2 cellular contexts compared by ENCODE assay signal in the genomic region with DNA sequence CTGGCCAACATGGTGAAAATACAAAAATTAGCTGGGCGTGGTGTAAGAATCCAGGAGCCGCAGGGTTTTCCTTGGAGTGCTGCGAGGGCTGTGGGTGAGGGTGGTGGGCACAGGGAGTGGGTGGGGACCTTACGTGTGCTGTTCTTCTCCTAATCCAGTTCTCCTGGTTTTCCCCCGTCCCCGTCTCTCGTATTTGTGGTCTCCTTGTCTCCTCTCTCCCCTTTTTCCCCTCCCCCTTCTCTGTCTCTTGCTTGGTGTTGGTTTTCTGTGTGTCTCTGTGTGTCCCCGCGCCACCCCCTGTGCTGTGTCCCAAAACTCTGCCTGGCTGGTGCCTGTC.
TF ChIP-seq lines count a peak whose summit lies in the region.

No MANE protein-coding gene starts in this region.

TF ChIP-seq in SK-N-SH, 30 proteins besides CTCF, POLR2A, EP300 and RAD21:
- TF ChIP-seq, protein P1, sequence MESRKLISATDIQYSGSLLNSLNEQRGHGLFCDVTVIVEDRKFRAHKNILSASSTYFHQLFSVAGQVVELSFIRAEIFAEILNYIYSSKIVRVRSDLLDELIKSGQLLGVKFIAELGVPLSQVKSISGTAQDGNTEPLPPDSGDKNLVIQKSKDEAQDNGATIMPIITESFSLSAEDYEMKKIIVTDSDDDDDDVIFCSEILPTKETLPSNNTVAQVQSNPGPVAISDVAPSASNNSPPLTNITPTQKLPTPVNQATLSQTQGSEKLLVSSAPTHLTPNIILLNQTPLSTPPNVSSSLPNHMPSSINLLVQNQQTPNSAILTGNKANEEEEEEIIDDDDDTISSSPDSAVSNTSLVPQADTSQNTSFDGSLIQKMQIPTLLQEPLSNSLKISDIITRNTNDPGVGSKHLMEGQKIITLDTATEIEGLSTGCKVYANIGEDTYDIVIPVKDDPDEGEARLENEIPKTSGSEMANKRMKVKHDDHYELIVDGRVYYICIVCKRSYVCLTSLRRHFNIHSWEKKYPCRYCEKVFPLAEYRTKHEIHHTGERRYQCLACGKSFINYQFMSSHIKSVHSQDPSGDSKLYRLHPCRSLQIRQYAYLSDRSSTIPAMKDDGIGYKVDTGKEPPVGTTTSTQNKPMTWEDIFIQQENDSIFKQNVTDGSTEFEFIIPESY (IDR thresholded peaks at IDR 0.05; ENCODE audit: borderline replicate concordance, low read depth) = no peak
- TF ChIP-seq GABPA (IDR thresholded peaks at IDR 0.05; ENCODE audit: low read depth) = no peak
- TF ChIP-seq TAF1 (IDR thresholded peaks at IDR 0.05; ENCODE audit: borderline replicate concordance, low read depth, low read length) = no peak
- TF ChIP-seq JUND (IDR thresholded peaks at IDR 0.05) = no peak
TF ChIP-seq in SK-N-SH: peak in this region for 0.

TF ChIP-seq in SK-N-SH treated with all-trans-retinoic acid at 6 μM for 48 hours, 23 proteins besides CTCF, POLR2A, EP300 and RAD21 (continued from another document):
- TF ChIP-seq, protein P2, sequence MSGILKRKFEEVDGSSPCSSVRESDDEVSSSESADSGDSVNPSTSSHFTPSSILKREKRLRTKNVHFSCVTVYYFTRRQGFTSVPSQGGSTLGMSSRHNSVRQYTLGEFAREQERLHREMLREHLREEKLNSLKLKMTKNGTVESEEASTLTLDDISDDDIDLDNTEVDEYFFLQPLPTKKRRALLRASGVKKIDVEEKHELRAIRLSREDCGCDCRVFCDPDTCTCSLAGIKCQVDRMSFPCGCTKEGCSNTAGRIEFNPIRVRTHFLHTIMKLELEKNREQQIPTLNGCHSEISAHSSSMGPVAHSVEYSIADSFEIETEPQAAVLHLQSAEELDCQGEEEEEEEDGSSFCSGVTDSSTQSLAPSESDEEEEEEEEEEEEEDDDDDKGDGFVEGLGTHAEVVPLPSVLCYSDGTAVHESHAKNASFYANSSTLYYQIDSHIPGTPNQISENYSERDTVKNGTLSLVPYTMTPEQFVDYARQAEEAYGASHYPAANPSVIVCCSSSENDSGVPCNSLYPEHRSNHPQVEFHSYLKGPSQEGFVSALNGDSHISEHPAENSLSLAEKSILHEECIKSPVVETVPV (CRISPR knock-in tag; IDR thresholded peaks at IDR 0.05) = no peak
- no peak for TF ChIP-seq RARB (CRISPR knock-in tag; IDR thresholded peaks at IDR 0.05)
- no peak for TF ChIP-seq ZC3H10 (CRISPR knock-in tag; IDR thresholded peaks at IDR 0.05)
- TF ChIP-seq ARNTL (CRISPR knock-in tag; IDR thresholded peaks at IDR 0.05; ENCODE audit: borderline replicate concordance, low read depth) = no peak
- no peak for TF ChIP-seq ZFP30 (CRISPR knock-in tag; IDR thresholded peaks at IDR 0.05)
- no peak for TF ChIP-seq ZFP3 (CRISPR knock-in tag; IDR thresholded peaks at IDR 0.05)
- no peak for TF ChIP-seq OSR1 (CRISPR knock-in tag; IDR thresholded peaks at IDR 0.05)
- TF ChIP-seq, protein P3, sequence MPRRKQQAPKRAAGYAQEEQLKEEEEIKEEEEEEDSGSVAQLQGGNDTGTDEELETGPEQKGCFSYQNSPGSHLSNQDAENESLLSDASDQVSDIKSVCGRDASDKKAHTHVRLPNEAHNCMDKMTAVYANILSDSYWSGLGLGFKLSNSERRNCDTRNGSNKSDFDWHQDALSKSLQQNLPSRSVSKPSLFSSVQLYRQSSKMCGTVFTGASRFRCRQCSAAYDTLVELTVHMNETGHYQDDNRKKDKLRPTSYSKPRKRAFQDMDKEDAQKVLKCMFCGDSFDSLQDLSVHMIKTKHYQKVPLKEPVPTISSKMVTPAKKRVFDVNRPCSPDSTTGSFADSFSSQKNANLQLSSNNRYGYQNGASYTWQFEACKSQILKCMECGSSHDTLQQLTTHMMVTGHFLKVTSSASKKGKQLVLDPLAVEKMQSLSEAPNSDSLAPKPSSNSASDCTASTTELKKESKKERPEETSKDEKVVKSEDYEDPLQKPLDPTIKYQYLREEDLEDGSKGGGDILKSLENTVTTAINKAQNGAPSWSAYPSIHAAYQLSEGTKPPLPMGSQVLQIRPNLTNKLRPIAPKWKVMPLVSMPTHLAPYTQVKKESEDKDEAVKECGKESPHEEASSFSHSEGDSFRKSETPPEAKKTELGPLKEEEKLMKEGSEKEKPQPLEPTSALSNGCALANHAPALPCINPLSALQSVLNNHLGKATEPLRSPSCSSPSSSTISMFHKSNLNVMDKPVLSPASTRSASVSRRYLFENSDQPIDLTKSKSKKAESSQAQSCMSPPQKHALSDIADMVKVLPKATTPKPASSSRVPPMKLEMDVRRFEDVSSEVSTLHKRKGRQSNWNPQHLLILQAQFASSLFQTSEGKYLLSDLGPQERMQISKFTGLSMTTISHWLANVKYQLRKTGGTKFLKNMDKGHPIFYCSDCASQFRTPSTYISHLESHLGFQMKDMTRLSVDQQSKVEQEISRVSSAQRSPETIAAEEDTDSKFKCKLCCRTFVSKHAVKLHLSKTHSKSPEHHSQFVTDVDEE (CRISPR knock-in tag; IDR thresholded peaks at IDR 0.05) = no peak
- TF ChIP-seq ESRRG (CRISPR knock-in tag; IDR thresholded peaks at IDR 0.05) = no peak
- no peak for TF ChIP-seq SNAI2 (CRISPR knock-in tag; IDR thresholded peaks at IDR 0.05)
